In genomic region chr3:48989126-48989795, GRCh38 we compare ENCODE assay signal across 8 cellular contexts. TPM values are rescaled to one million over a fixed set of nuclear protein-coding genes. Genes with fewer than 3 reads are reported as not detected.
DNase-seq lines count a peak whose midpoint lies in the region; ATAC-seq and TF ChIP-seq lines count a peak whose summit lies in the region.

No MANE protein-coding gene starts in this region.

- TF ChIP-seq CTCF in AG10803 (conservative IDR thresholded peaks at IDR 0.05; ENCODE audit: low read length) (no peak), astrocyte of the spinal cord (IDR thresholded peaks at IDR 0.05; ENCODE audit: low read depth, low read length) (no peak), GM20000 (IDR thresholded peaks at IDR 0.05; ENCODE audit: extremely low read depth, missing control alignments) (no peak)

- H3K4me1 ChIP-seq in mesodermal cell (ENCODE audit: control insufficient read depth, insufficient read depth, low read length, poor library complexity, severe bottlenecking): no peaks in the 10 kb centered on the region

- WGBS in mesodermal cell (ENCODE audit: insufficient coverage in 2 of 2), 2 experiments: 6 to 10% methylated on average over 18 to 21 of the region's 21 CpGs

- H3K4me3 ChIP-seq in AG10803 (ENCODE audit: low read length): peak overlapping the region; percentile 82
- H3K4me3 ChIP-seq in astrocyte of the spinal cord (ENCODE audit: low read depth, low read length): peak overlapping the region; percentile 74
- peak overlapping the region; percentile 61 for H3K4me3 ChIP-seq in mesodermal cell (ENCODE audit: extremely low read depth, insufficient read depth, low read length, poor library complexity, severe bottlenecking)

- DNase-seq in AG10803 (ENCODE audit: low read depth) (no peak), astrocyte of the spinal cord (ENCODE audit: low read depth, low spot score) (no peak), NCI-H1048 (lab: John Stamatoyannopoulos, UW) (no peak), GM20000 (ENCODE audit: low spot score) (no peak)
- DNase-seq in NK-92 treated with Interleukin-12 subunit alpha and Interleukin-12 subunit beta, amount 100 ng/mL, for 24 hours (lab: John Stamatoyannopoulos, UW): no peak
- DNase-seq in stimulated activated CD8-positive, alpha-beta memory T cell treated with anti-CD3 and anti-CD28 coated beads, Interleukin-4, amount 100 ng/mL, for 48 hours: no peak

- peak overlapping the region; percentile 97 for H3K27ac ChIP-seq in mesodermal cell (ENCODE audit: low read depth, low read length, severe bottlenecking)

- ATAC-seq in HG03196 (IDR thresholded peaks at IDR 0.05; ENCODE audit: unreplicated experiment): peak; percentile 1

- H3K9me3 ChIP-seq in mesodermal cell (ENCODE audit: control insufficient read depth, low read length): no peaks in the 10 kb centered on the region

- in situ Hi-C loops in astrocyte of the spinal cord (cut with HindIII; ENCODE audit: low sequenced_read_pairs): no loop called here

- H3K36me3 ChIP-seq in mesodermal cell (ENCODE audit: control insufficient read depth, insufficient read depth, low read length): peaks cover 17% of the 10 kb centered on the region

RNA-seq across cellular contexts. Expression of gene P4HTM, which starts 0.8 kb away (rescaled TPM):
- polyA plus RNA-seq in mesodermal cell (2013, experiment 1 of 2): 17.0 TPM
- polyA plus RNA-seq in mesodermal cell (2013, experiment 2 of 2): 16.3 TPM

RNA-seq across cellular contexts. Expression of gene WDR6, which starts 17.9 kb away (rescaled TPM):
- polyA plus RNA-seq in mesodermal cell (2013, experiment 1 of 2): 121 TPM
- 93.9 TPM for polyA plus RNA-seq in mesodermal cell (2013, experiment 2 of 2)

RNA-seq across cellular contexts. Expression of gene DALRD3, which starts 29.1 kb away (rescaled TPM):
- polyA plus RNA-seq in mesodermal cell (2013, experiment 1 of 2): 50.2 TPM
- 40.7 TPM for polyA plus RNA-seq in mesodermal cell (2013, experiment 2 of 2)

RNA-seq across cellular contexts. Expression of gene NDUFAF3, which starts 32.7 kb away (rescaled TPM):
- 54.1 TPM for polyA plus RNA-seq in mesodermal cell (2013, experiment 1 of 2)
- 58.4 TPM for polyA plus RNA-seq in mesodermal cell (2013, experiment 2 of 2)

RNA-seq across cellular contexts. Expression of gene IMPDH2, which starts 39.9 kb away (rescaled TPM):
- polyA plus RNA-seq in mesodermal cell (2013, experiment 1 of 2): 211 TPM
- 202 TPM for polyA plus RNA-seq in mesodermal cell (2013, experiment 2 of 2)
